28 cellular contexts compared by ENCODE assay signal in the genomic region with DNA sequence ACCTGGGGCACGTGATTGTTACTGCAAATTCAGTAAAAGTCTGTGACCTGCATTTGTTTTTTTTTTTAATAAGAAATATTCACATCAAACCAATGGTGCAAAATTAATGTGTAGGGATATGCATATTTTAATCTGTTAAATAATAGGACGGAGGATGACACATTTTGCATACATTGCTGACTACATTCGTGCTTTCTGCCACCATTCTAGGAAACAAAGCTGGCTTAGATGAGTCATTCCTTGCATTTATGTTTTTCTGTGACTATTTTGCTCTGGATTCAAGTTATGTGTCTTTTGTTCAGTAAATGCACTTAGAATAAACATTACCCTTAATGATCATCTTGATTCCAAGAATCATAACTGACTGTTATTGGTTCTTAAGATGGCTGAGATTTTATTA. TPM values are rescaled to one million over a fixed set of nuclear protein-coding genes. Genes with fewer than 3 reads are reported as not detected.
"Had no signal": no experiment of that assay in that cellular context is flagged by ENCODE, and none has a peak within 500 bp of the region (broad histone marks: within the 10 kb centered on the region; RNA-seq: fewer than 3 reads in every experiment).

No MANE protein-coding gene starts in this region.

- H3K36me3 ChIP-seq: left lung, lower lobe of right lung, pancreas, prostate gland, stomach, suprapubic skin, thoracic aorta, tibial artery, upper lobe of right lung had no signal

- H3K27me3 ChIP-seq: left lung, pancreas, stomach, suprapubic skin, tibial artery, upper lobe of right lung had no signal

- H3K4me1 ChIP-seq: left lung, lower lobe of right lung, pancreas, prostate gland, stomach, suprapubic skin, tibial artery, upper lobe of right lung had no signal

- H3K27ac ChIP-seq: left lung, lower lobe of right lung, pancreas, prostate gland, skin epidermis, stomach, suprapubic skin, thoracic aorta, tibial artery, upper lobe of right lung had no signal

- DNase-seq: kidney; left colon; left lung; lower lobe of right lung; mammary epithelial cell; mesenchymal stem cell; naive thymus-derived CD8-positive, alpha-beta T cell; nucleus accumbens; pancreas; posterior cingulate gyrus; retina; right cardiac atrium; stimulated activated CD4-positive, alpha-beta T cell treated with anti-CD3 and anti-CD28 coated beads, Interleukin-12 subunit alpha, Interleukin-12 subunit beta, amount 100 ng/mL, for 4 hours; stimulated activated CD4-positive, alpha-beta T cell treated with anti-CD3 and anti-CD28 coated beads, Interleukin-15, amount 100 ng/mL, for 24 hours; stimulated activated CD4-positive, alpha-beta T cell treated with anti-CD3 and anti-CD28 coated beads, Interleukin-2, amount 100 ng/mL, for 24 hours; stimulated activated CD4-positive, alpha-beta T cell treated with anti-CD3 and anti-CD28 coated beads, Interleukin-4, amount 100 ng/mL, for 1 hour; stimulated activated naive B cell treated with anti-CD40 and anti-IgM and Interleukin-4, amounts not matched to agents 10 μg/mL and 1 μg/mL and 100 μg/mL, for 72 hours; stimulated activated naive CD8-positive, alpha-beta T cell treated with anti-CD3 and anti-CD28 coated beads, Interleukin-15, Interleukin-2, amounts not matched to agents 100 U/mL and 50 U/mL, for 24 hours; stomach; tibial artery; upper lobe of right lung had no signal

- H3K9me3 ChIP-seq: left lung, lower lobe of right lung, pancreas, prostate gland, stomach, suprapubic skin, thoracic aorta, tibial artery, upper lobe of right lung had no signal

- FAIRE-seq: kidney, pancreas, urothelium cell line had no signal

- ATAC-seq: left colon; left lung; lower lobe of right lung; naive thymus-derived CD8-positive, alpha-beta T cell; pancreas; right cardiac atrium; sciatic nerve; stimulated activated naive B cell treated with anti-CD40 and anti-IgM and Interleukin-4, amounts not matched to agents 10 μg/mL and 1 μg/mL and 100 μg/mL, for 72 hours; stimulated activated naive CD8-positive, alpha-beta T cell treated with anti-CD3 and anti-CD28 coated beads, Interleukin-15, Interleukin-2, amounts not matched to agents 100 U/mL and 50 U/mL, for 24 hours; upper lobe of right lung had no signal

- H3K4me3 ChIP-seq: left lung, lower lobe of right lung, pancreas, prostate gland, skin epidermis, stomach, suprapubic skin, thoracic aorta, tibial artery, upper lobe of right lung had no signal

RNA-seq across cellular contexts. Expression of gene CYYR1, which starts 23.9 kb away (rescaled TPM):
- total RNA-seq: naive thymus-derived CD8-positive, alpha-beta T cell; osteoblast had no signal
- polyA plus RNA-seq: naive thymus-derived CD8-positive, alpha-beta T cell had no signal
